In the genomic region with DNA sequence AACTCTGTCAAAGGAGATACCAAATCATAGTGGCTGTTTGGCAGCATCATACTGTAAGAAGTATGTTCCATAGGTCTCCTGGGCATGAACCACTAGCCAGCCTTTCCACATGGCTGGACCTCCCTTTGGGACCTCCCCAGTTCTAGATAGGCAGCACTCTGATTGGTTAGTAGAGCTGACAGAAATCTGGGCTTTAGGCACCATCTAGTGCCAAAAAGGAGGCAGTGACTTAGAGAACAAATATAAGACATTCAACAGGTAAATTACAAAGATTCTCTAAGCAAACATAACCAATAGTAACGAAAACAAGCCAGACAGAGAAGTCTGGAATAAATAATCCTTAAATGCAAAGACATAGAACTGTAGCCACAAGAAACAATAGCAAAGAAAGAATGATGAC, we compare ENCODE assay signal across 7 cellular contexts.
DNase-seq lines count a peak whose midpoint lies in the region; ATAC-seq and TF ChIP-seq lines count a peak whose summit lies in the region.

No MANE protein-coding gene starts in this region.

- TF ChIP-seq POLR2A in esophagus squamous epithelium (IDR thresholded peaks at IDR 0.05) = no peak

- no peaks in the 10 kb centered on the region for H3K27me3 ChIP-seq in esophagus squamous epithelium

- ATAC-seq in GM18868 (IDR thresholded peaks at IDR 0.05; ENCODE audit: unreplicated experiment) = peak; percentile 77
- ATAC-seq in HG03159 (IDR thresholded peaks at IDR 0.05; ENCODE audit: unreplicated experiment) = no peak

- no peaks in the 10 kb centered on the region for H3K4me1 ChIP-seq in esophagus squamous epithelium

- TF ChIP-seq CTCF in epithelial cell of esophagus (IDR thresholded peaks at IDR 0.05; ENCODE audit: insufficient read depth, low read depth, low read length, missing control alignments) = peak; percentile 44
- peak; percentile 28 for TF ChIP-seq CTCF in retinal pigment epithelial cell (conservative IDR thresholded peaks at IDR 0.05; ENCODE audit: low read depth, low read length)
- peak in 2 of 6 experiments; percentile 22 to 46 for TF ChIP-seq CTCF in esophagus squamous epithelium (IDR thresholded peaks at IDR 0.05)

- no peaks in the 10 kb centered on the region for H3K9me3 ChIP-seq in esophagus squamous epithelium

- DNase-seq in NCI-H226 (peak; percentile 2), epithelial cell of esophagus (ENCODE audit: low read depth) (peak; percentile 45), retinal pigment epithelial cell (ENCODE audit: low read depth) (no peak), esophagus squamous epithelium (lab: John Stamatoyannopoulos, UW) (no peak)
- DNase-seq in activated CD4-positive, alpha-beta T cell treated with anti-CD3 and anti-CD28 coated beads, Interleukin-2, amount 50 U/mL, for 1 hour = no peak

- H3K4me3 ChIP-seq in epithelial cell of esophagus (ENCODE audit: low read length) (no peak overlapping the region), retinal pigment epithelial cell (ENCODE audit: low read length) (no peak overlapping the region), esophagus squamous epithelium (no peak overlapping the region)

- H3K27ac ChIP-seq in esophagus squamous epithelium = no peak overlapping the region

- no peaks in the 10 kb centered on the region for H3K36me3 ChIP-seq in esophagus squamous epithelium

- 44 to 77% methylated on average over 1 of the region's 1 CpG for WGBS in esophagus squamous epithelium, 2 donors

- intact Hi-C loops in esophagus squamous epithelium (cut with DNase I) = no loop called here

Comparison
In these comparisons a context has a peak if more than half of its experiments do, and no peak if none do; other contexts are left out.
1. DNase-seq: peak in NCI-H226 (single experiment) and epithelial cell of esophagus (single experiment); none in retinal pigment epithelial cell (single experiment), esophagus squamous epithelium (single experiment) and activated CD4-positive, alpha-beta T cell treated with anti-CD3 and anti-CD28 coated beads, Interleukin-2, amount 50 U/mL, for 1 hour (single experiment).